Comparison of ENCODE assay signal across 14 cellular contexts in genomic region chr18:6363216-6363615, GRCh38. TPM values are rescaled to one million over a fixed set of nuclear protein-coding genes. Genes with fewer than 3 reads are reported as not detected.
DNase-seq lines count a peak whose midpoint lies in the region; ATAC-seq and TF ChIP-seq lines count a peak whose summit lies in the region.
"Had no signal": no experiment of that assay in that cellular context is flagged by ENCODE, and none has a peak within 500 bp of the region (broad histone marks: within the 10 kb centered on the region; RNA-seq: fewer than 3 reads in every experiment).

No MANE protein-coding gene starts in this region.

- no peaks in the 10 kb centered on the region for H3K9me2 ChIP-seq in hepatocyte (replicated peaks; ENCODE audit: insufficient read depth)

- 84% methylated on average over 7 of the region's 7 CpGs for WGBS in hepatocyte (ENCODE audit: low lambda C conversion rate, missing lambda C conversion rate)

- H4K20me1 ChIP-seq in hepatocyte (ENCODE audit: insufficient read depth, poor library complexity, severe bottlenecking): no peaks in the 10 kb centered on the region

- TF ChIP-seq CTCF in WERI-Rb-1 (IDR thresholded peaks at IDR 0.05; ENCODE audit: low read depth, low read length) (no peak), hepatocyte (IDR thresholded peaks at IDR 0.05; ENCODE audit: poor library complexity) (no peak)

- H2AFZ ChIP-seq in hepatocyte: no peak overlapping the region

- POLR2A ChIA-PET in T-cell (lab: Charles Lee): no interaction called here

- H3K4me1 Mint-ChIP-seq in T-cell: no peaks in the 10 kb centered on the region
- H3K4me1 Mint-ChIP-seq: activated naive CD8-positive, alpha-beta T cell treated with anti-CD3 and anti-CD28 coated beads, Interleukin-2, amount 10 ng/mL, durations not matched to agents 7 days and 5 days had no signal

- H3K27me3 ChIP-seq in WERI-Rb-1 (ENCODE audit: insufficient read depth, low read depth, severe bottlenecking) (peaks cover 5% of the 10 kb centered on the region), hepatocyte (no peaks in the 10 kb centered on the region)
- H3K27me3 ChIP-seq: dorsolateral prefrontal cortex had no signal

- H3K36me3 ChIP-seq in WERI-Rb-1 (no peaks in the 10 kb centered on the region), hepatocyte (replicated peaks; ENCODE audit: insufficient read depth, low read depth) (no peaks in the 10 kb centered on the region)

- no peak overlapping the region for H3K4me3 Mint-ChIP-seq in T-cell
- H3K4me3 Mint-ChIP-seq: activated naive CD8-positive, alpha-beta T cell treated with anti-CD3 and anti-CD28 coated beads, Interleukin-2, amount 10 ng/mL, durations not matched to agents 7 days and 5 days had no signal

- H3K4me2 ChIP-seq in hepatocyte: no peak overlapping the region
- H3K4me2 ChIP-seq: KMS-11 had no signal

- CTCF ChIA-PET in T-cell (lab: Charles Lee): no interaction called here

- H3K79me2 ChIP-seq in hepatocyte: peaks cover 3% of the 10 kb centered on the region

- no peaks in the 10 kb centered on the region for H3K4me1 ChIP-seq in hepatocyte (ENCODE audit: insufficient read depth)

- no peaks in the 10 kb centered on the region for H3K27me3 Mint-ChIP-seq in T-cell
- H3K27me3 Mint-ChIP-seq: activated naive CD8-positive, alpha-beta T cell treated with anti-CD3 and anti-CD28 coated beads, Interleukin-2, amount 10 ng/mL, durations not matched to agents 7 days and 5 days had no signal

- H3K27ac ChIP-seq in WERI-Rb-1 (no peak overlapping the region), hepatocyte (no peak overlapping the region)
- H3K27ac ChIP-seq: dorsolateral prefrontal cortex, KMS-11 had no signal

- no peaks in the 10 kb centered on the region for H3K36me3 Mint-ChIP-seq in T-cell
- H3K36me3 Mint-ChIP-seq: activated naive CD8-positive, alpha-beta T cell treated with anti-CD3 and anti-CD28 coated beads, Interleukin-2, amount 10 ng/mL, durations not matched to agents 7 days and 5 days had no signal

- H3K27ac Mint-ChIP-seq in T-cell: no peak overlapping the region
- H3K27ac Mint-ChIP-seq: activated naive CD8-positive, alpha-beta T cell treated with anti-CD3 and anti-CD28 coated beads, Interleukin-2, amount 10 ng/mL, durations not matched to agents 7 days and 5 days had no signal

- H3K9me3 ChIP-seq in WERI-Rb-1 (ENCODE audit: severe bottlenecking) (no peaks in the 10 kb centered on the region), hepatocyte (ENCODE audit: low read depth) (no peaks in the 10 kb centered on the region)

- H3K9me3 Mint-ChIP-seq in T-cell: peaks cover 0 to 8% (median 0%) of the 10 kb centered on the region in 3 donors

- DNase-seq in renal cortical epithelial cell (ENCODE audit: low read depth) (peak; percentile 13), WERI-Rb-1 (no peak), amniotic stem cell (lab: John Stamatoyannopoulos, UW) (no peak), T-cell (no peak), hepatocyte (ENCODE audit: low spot score) (no peak)
- DNase-seq: activated CD4-positive, alpha-beta T cell treated with anti-CD3 and anti-CD28 coated beads for 1 hour; activated naive CD8-positive, alpha-beta T cell treated with anti-CD3 and anti-CD28 coated beads, Interleukin-2, amount 10 ng/mL, durations not matched to agents 7 days and 5 days; DMS79 treated with DMSO at 0.1 percent for 48 hours; dorsolateral prefrontal cortex; Right ventricle myocardium superior had no signal

- H3K4me3 ChIP-seq in WERI-Rb-1 (ENCODE audit: low read depth, low read length) (no peak overlapping the region), hepatocyte (no peak overlapping the region)
- H3K4me3 ChIP-seq: dorsolateral prefrontal cortex had no signal

- peak; percentile 94 for ATAC-seq in GM18870 (IDR thresholded peaks at IDR 0.05; ENCODE audit: unreplicated experiment)
- ATAC-seq in GM21526 (IDR thresholded peaks at IDR 0.05; ENCODE audit: low FRiP score, unreplicated experiment): peak; percentile 87
- peak; percentile 61 for ATAC-seq in HG03159 (IDR thresholded peaks at IDR 0.05; ENCODE audit: unreplicated experiment)
- ATAC-seq in T-cell (replicated peaks in 1 of 4): no peak

RNA-seq across cellular contexts. Expression of gene L3MBTL4, which starts 51.5 kb away (rescaled TPM):
- total RNA-seq in renal cortical epithelial cell (2.2 and 9.6 TPM in 2 replicates), T-cell (1 to 10 TPM in 2 of 5 donors, under 1 TPM in 3; 0.58 to 1.6 (median 0.83) TPM), hepatocyte (7.6 and 14.1 TPM in 2 replicates)
- 4.1 and 4.8 TPM in 2 replicates for polyA plus RNA-seq in hepatocyte

Comparison
In these comparisons a context has a peak if more than half of its experiments do, and no peak if none do; other contexts are left out.
1. ATAC-seq: peak in GM18870 (single experiment), GM21526 (single experiment) and HG03159 (single experiment); none in T-cell (0 of 4).